Comparison of ENCODE assay signal across 10 cellular contexts in genomic region chr9:21110708-21111576, GRCh38. TPM values are rescaled to one million over a fixed set of nuclear protein-coding genes. Genes with fewer than 3 reads are reported as not detected.
DNase-seq lines count a peak whose midpoint lies in the region; ATAC-seq, FAIRE-seq and TF ChIP-seq lines count a peak whose summit lies in the region.
"Had no signal": no experiment of that assay in that cellular context is flagged by ENCODE, and none has a peak within 500 bp of the region (broad histone marks: within the 10 kb centered on the region; RNA-seq: fewer than 3 reads in every experiment).

No MANE protein-coding gene starts in this region.

- intact Hi-C loops in mammary epithelial cell (cut with micrococcal nuclease) = loop anchor here (1.0 to 10.0 kb wide), 8 partner anchors 33 to 1616 kb away; no protein-coding TSS in a partner anchor

- H3K4me3 Mint-ChIP-seq in stimulated activated naive CD8-positive, alpha-beta T cell treated with anti-CD3 and anti-CD28 coated beads, Interleukin-15, amount 100 ng/mL, for 72 hours = no peak overlapping the region
- H3K4me3 Mint-ChIP-seq: activated naive CD8-positive, alpha-beta T cell had no signal

- no peaks in the 10 kb centered on the region for H3K9me3 ChIP-seq in mammary epithelial cell (replicated peaks; ENCODE audit: insufficient read depth, low read length)

- FAIRE-seq in G401.6 (lab: Jason Lieb, UNC) = peak; percentile 94
- FAIRE-seq in islet of Langerhans (lab: Jason Lieb, UNC) = peak; percentile 96

- no peak overlapping the region for H3K4me3 ChIP-seq in mammary epithelial cell (replicated peaks in 1 of 3; ENCODE audit: insufficient read depth in 1 of 3, low read depth in 2 of 3, low read length in 3 of 3)

- H2AFZ ChIP-seq in mammary epithelial cell (ENCODE audit: low read depth, low read length) = no peak overlapping the region

- H3K27me3 ChIP-seq in mammary epithelial cell (ENCODE audit: insufficient read depth, low read length) = no peaks in the 10 kb centered on the region

- no peak overlapping the region for H3K27ac Mint-ChIP-seq in stimulated activated naive CD8-positive, alpha-beta T cell treated with anti-CD3 and anti-CD28 coated beads, Interleukin-15, amount 100 ng/mL, for 72 hours
- H3K27ac Mint-ChIP-seq: activated naive CD8-positive, alpha-beta T cell had no signal

- H3K27me3 Mint-ChIP-seq in stimulated activated naive CD8-positive, alpha-beta T cell treated with anti-CD3 and anti-CD28 coated beads, Interleukin-15, amount 100 ng/mL, for 72 hours = no peaks in the 10 kb centered on the region
- H3K27me3 Mint-ChIP-seq: activated naive CD8-positive, alpha-beta T cell had no signal

- dilution Hi-C loops in mammary epithelial cell (cut with HindIII; ENCODE audit: low sequenced_read_pairs) = no loop called here

- no TSS peak for BruUV-seq in mammary epithelial cell (replicated peaks; lab: Mats Ljungman, UMichigan)

- no peaks in the 10 kb centered on the region for H3K4me1 ChIP-seq in mammary epithelial cell (ENCODE audit: insufficient read depth, low read length)

- 22% methylated on average over 4 of the region's 4 CpGs for WGBS in mammary epithelial cell (ENCODE audit: low coverage, missing lambda C conversion rate)

- no peaks in the 10 kb centered on the region for H3K9me3 Mint-ChIP-seq in stimulated activated naive CD8-positive, alpha-beta T cell treated with anti-CD3 and anti-CD28 coated beads, Interleukin-15, amount 100 ng/mL, for 72 hours

- no peak overlapping the region for H3K9ac ChIP-seq in mammary epithelial cell (ENCODE audit: insufficient read depth, low read length)

- in situ Hi-C loops in mammary epithelial cell (cut with MboI; ENCODE audit: low sequenced_read_pairs in 2 of 2) = loop anchor here (25.0 kb wide), 4 partner anchors 199 to 1624 kb away; no protein-coding TSS in a partner anchor

- no peaks in the 10 kb centered on the region for H4K20me1 ChIP-seq in mammary epithelial cell (ENCODE audit: insufficient read depth, low read length)

- H3K79me2 ChIP-seq in mammary epithelial cell (ENCODE audit: insufficient read depth, low read length) = no peaks in the 10 kb centered on the region

- H3K4me2 ChIP-seq in mammary epithelial cell (ENCODE audit: insufficient read depth, low read depth, low read length) = no peak overlapping the region

- peak; percentile 76 to 85 for TF ChIP-seq CTCF in mammary epithelial cell (conservative IDR thresholded peaks at IDR 0.05 in 1 of 2, IDR thresholded peaks at IDR 0.05 in 1 of 2; ENCODE audit: extremely low read depth in 1 of 2, insufficient read depth in 1 of 2, low read depth in 1 of 2, low read length in 2 of 2)

- no peaks in the 10 kb centered on the region for H3K36me3 ChIP-seq in mammary epithelial cell (ENCODE audit: insufficient read depth, low read length)

- ATAC-seq in GM21367 (IDR thresholded peaks at IDR 0.05; ENCODE audit: unreplicated experiment) (peak; percentile 89), HG03565 (IDR thresholded peaks at IDR 0.05; ENCODE audit: unreplicated experiment) (peak; percentile 92)
- ATAC-seq in stimulated activated naive CD8-positive, alpha-beta T cell treated with anti-CD3 and anti-CD28 coated beads, Interleukin-15, amount 100 ng/mL, for 72 hours = peak; percentile 87

- no peaks in the 10 kb centered on the region for H3K4me1 Mint-ChIP-seq in stimulated activated naive CD8-positive, alpha-beta T cell treated with anti-CD3 and anti-CD28 coated beads, Interleukin-15, amount 100 ng/mL, for 72 hours

- no peak overlapping the region for H3K27ac ChIP-seq in mammary epithelial cell (ENCODE audit: insufficient read depth, low read depth, low read length)

- CTCF ChIA-PET in mammary epithelial cell (lab: Charles Lee; ENCODE audit: low non-redundant PET) = interaction anchor here (0.6 to 1.5 kb wide), 8 partner anchors 14 to 898 kb away, joined by 3 to 11 read pairs (median 5); no protein-coding TSS in a partner anchor

- DNase-seq in NCI-H69 (lab: John Stamatoyannopoulos, UW) (peak; percentile 85), mammary epithelial cell (peak; percentile 52)
- DNase-seq in stimulated activated naive CD8-positive, alpha-beta T cell treated with anti-CD3 and anti-CD28 coated beads, Interleukin-15, amount 100 ng/mL, for 72 hours = peak in 1 of 2 donors; percentile 42
- no peak for DNase-seq in activated naive CD4-positive, alpha-beta T cell treated with anti-CD3 and anti-CD28 coated beads, Interleukin-2, amount 50 U/mL, for 16 hours

RNA-seq across cellular contexts. Expression of gene IFNW1, which starts 30.7 kb away (rescaled TPM):
- total RNA-seq in mammary epithelial cell = not detected
- not detected for polyA plus RNA-seq in mammary epithelial cell
- not detected for polyA minus RNA-seq in mammary epithelial cell
- total RNA-seq: subcutaneous adipose tissue had no signal

RNA-seq across cellular contexts. Expression of gene IFNB1, which starts 33.2 kb away (rescaled TPM):
- total RNA-seq in mammary epithelial cell = not detected
- polyA plus RNA-seq in mammary epithelial cell = not detected
- not detected for polyA minus RNA-seq in mammary epithelial cell
- total RNA-seq: subcutaneous adipose tissue had no signal

RNA-seq across cellular contexts. Expression of gene IFNA21, which starts 55.5 kb away (rescaled TPM):
- total RNA-seq in mammary epithelial cell = not detected
- not detected for polyA plus RNA-seq in mammary epithelial cell
- polyA minus RNA-seq in mammary epithelial cell = not detected
- total RNA-seq: subcutaneous adipose tissue had no signal
